In genomic region chr10:72274730-72275350, GRCh38 we compare ENCODE assay signal across 1 cellular context.
A peak's percentile ranks its signal among the peaks of the same experiment; 100 is the strongest.
TF ChIP-seq lines count a peak whose summit lies in the region.

No MANE protein-coding gene starts in this region.

TF ChIP-seq in H1, 55 proteins besides CTCF, POLR2A, EP300 and RAD21:
- TF ChIP-seq TAF7 (optimal IDR thresholded peaks at IDR 0.05; ENCODE audit: borderline replicate concordance, low read depth, low read length) (peak; percentile 33), TCF12 (IDR thresholded peaks at IDR 0.05; ENCODE audit: low read depth, low read length) (peak; percentile 43; the same call in 1 of the 2 replicates), MAX (IDR thresholded peaks at IDR 0.05) (peak; percentile 67), USF2 (IDR thresholded peaks at IDR 0.05; ENCODE audit: low read length) (no peak), SUZ12 (IDR thresholded peaks at IDR 0.05; ENCODE audit: low read length) (no peak), TAF1 (IDR thresholded peaks at IDR 0.05; ENCODE audit: low read depth, low read length) (no peak), SAP30 (IDR thresholded peaks at IDR 0.05; ENCODE audit: insufficient read depth, insufficient replicate concordance, low read length) (peak; percentile 40), SIRT6 (IDR thresholded peaks at IDR 0.05; ENCODE audit: low read length) (no peak), KDM4A (IDR thresholded peaks at IDR 0.05; ENCODE audit: low read depth, low read length, severe bottlenecking) (no peak), SIN3A (conservative IDR thresholded peaks at IDR 0.05 in 1 of 2, IDR thresholded peaks at IDR 0.05 in 1 of 2; ENCODE audit: low read depth in 1 of 2, low read length in 2 of 2) (peak; percentile 15 to 88; a peak in 2 of 4 replicates), CHD1 (IDR thresholded peaks at IDR 0.05; ENCODE audit: low read depth, low read length) (no peak), ATF2 (IDR thresholded peaks at IDR 0.05; ENCODE audit: low read length) (no peak), POLR2AphosphoS5 (IDR thresholded peaks at IDR 0.05; ENCODE audit: low read depth, low read length) (peak; percentile 47; the same call in 1 of the 2 replicates), SIX5 (IDR thresholded peaks at IDR 0.05; ENCODE audit: low read depth, low read length) (no peak), E2F6 (IDR thresholded peaks at IDR 0.05) (peak; percentile 46; the same call in 1 of the 2 replicates), GABPA (IDR thresholded peaks at IDR 0.05; ENCODE audit: borderline replicate concordance, insufficient read depth, low read length) (peak; percentile 45; the same call in 1 of the 2 replicates), YY1 (IDR thresholded peaks at IDR 0.05; ENCODE audit: low read depth, low read length) (peak; percentile 35; the same call in 1 of the 2 replicates), KDM1A (IDR thresholded peaks at IDR 0.05; ENCODE audit: borderline replicate concordance, low read length) (no peak), GTF2F1 (IDR thresholded peaks at IDR 0.05; ENCODE audit: borderline replicate concordance, low read depth, low read length) (no peak), BRCA1 (IDR thresholded peaks at IDR 0.05; ENCODE audit: low read depth, low read length) (no peak), CREB1 (IDR thresholded peaks at IDR 0.05) (peak; percentile 40; the same call in 1 of the 2 replicates)
